ENCODE assay signal across 8 cellular contexts in the genomic region with DNA sequence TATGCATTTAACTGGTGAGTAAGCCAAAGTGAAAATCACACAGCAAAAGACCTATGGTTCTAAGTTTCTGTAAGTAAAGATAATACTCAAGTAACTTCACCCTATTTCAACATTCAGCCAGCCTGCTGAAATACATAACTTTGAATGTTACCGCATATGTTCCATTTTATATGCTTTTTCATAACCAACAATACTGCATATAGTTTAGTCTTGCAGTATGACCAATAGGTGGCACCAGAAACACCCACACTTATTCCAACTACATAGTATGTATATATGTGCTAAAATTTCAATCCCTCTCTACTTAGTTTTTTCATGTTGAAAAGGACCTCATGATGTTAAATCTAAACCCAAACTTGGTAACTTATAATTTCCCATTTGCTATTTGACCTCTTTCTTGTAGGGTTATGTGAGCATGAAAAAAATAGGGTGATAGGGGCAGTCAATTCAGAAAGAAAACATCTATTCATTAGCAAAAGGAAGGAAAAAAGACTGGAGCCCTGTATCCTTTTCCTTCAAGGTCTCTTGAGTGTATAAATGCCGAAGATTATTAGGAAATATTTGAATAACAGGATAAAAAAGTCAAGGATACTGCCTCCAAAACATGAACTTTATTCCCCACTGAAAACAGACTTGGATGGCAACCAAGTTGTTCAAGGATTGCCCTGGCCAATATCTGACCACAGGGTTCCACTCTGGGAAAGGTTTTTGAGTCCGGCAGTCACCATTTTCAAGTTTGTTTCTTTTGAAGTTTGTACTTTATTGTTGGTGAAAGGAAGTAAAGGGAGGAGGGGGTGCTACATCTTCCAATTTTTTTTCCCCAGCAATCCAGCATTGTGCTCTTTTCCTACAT.
A peak's percentile ranks its signal among the peaks of the same experiment; 100 is the strongest.
DNase-seq lines count a peak whose midpoint lies in the region; TF ChIP-seq lines count a peak whose summit lies in the region.

No MANE protein-coding gene starts in this region.

- peaks cover 8% of the 10 kb centered on the region for H3K36me3 Mint-ChIP-seq in nephron progenitor cell (ENCODE audit: low read depth)

- H3K4me1 Mint-ChIP-seq in nephron progenitor cell = peaks cover 12% of the 10 kb centered on the region

- DNase-seq in NCI-H187 treated with DMSO at 0.1 percent for 48 hours (lab: John Stamatoyannopoulos, UW) (peak; percentile 5), NCI-H187 (lab: John Stamatoyannopoulos, UW) (no peak), HAP-1 (ENCODE audit: low spot score in 2 of 2) (peak; percentile 26 to 62), NCI-H446 treated with DMSO at 0.1 percent for 48 hours (lab: John Stamatoyannopoulos, UW) (peak; percentile 17), dedifferentiated amniotic fluid mesenchymal stem cell (ENCODE audit: extremely low spot score) (peak; percentile 30), nephron progenitor cell (no peak), NCI-H2107 (lab: John Stamatoyannopoulos, UW) (no peak), AG20443 (ENCODE audit: low spot score) (no peak)

- H3K27me3 ChIP-seq in HAP-1 (ENCODE audit: low read depth) = no peaks in the 10 kb centered on the region; the same call in 1 of the 2 replicates

- H3K9me3 ChIP-seq in HAP-1 = no peaks in the 10 kb centered on the region

- no peaks in the 10 kb centered on the region for H3K4me1 ChIP-seq in HAP-1

- in situ Hi-C loops in HAP-1 (cut with MboI; ENCODE audit: low sequenced_read_pairs) = no loop called here

- no peaks in the 10 kb centered on the region for H3K36me3 ChIP-seq in HAP-1 (replicated peaks)

- no peak overlapping the region for H3K4me3 ChIP-seq in HAP-1

- H3K27me3 Mint-ChIP-seq in nephron progenitor cell (ENCODE audit: low read depth, poor library complexity) = peaks cover 3% of the 10 kb centered on the region

- no peak overlapping the region for H3K27ac Mint-ChIP-seq in nephron progenitor cell

- H3K9me3 Mint-ChIP-seq in nephron progenitor cell = peaks cover 12% of the 10 kb centered on the region

- H3K4me3 Mint-ChIP-seq in nephron progenitor cell = no peak overlapping the region

- peak; percentile 30 for TF ChIP-seq CTCF in nephron progenitor cell (IDR thresholded peaks at IDR 0.05)

Comparison
In these comparisons a context has a peak if more than half of its experiments do, and no peak if none do; other contexts are left out.
1. DNase-seq: peak in NCI-H187 treated with DMSO at 0.1 percent for 48 hours (single experiment), HAP-1 (2 of 2), NCI-H446 treated with DMSO at 0.1 percent for 48 hours (single experiment) and dedifferentiated amniotic fluid mesenchymal stem cell (single experiment); none in NCI-H187 (0 of 2), nephron progenitor cell (single experiment), NCI-H2107 (single experiment) and AG20443 (single experiment).